ENCODE assay signal across 9 cellular contexts in genomic region chr4:4289055-4289454, GRCh38. TPM values are rescaled to one million over a fixed set of nuclear protein-coding genes. Genes with fewer than 3 reads are reported as not detected.
A peak's percentile ranks its signal among the peaks of the same experiment; 100 is the strongest.
DNase-seq lines count a peak whose midpoint lies in the region; ATAC-seq, FAIRE-seq and TF ChIP-seq lines count a peak whose summit lies in the region.
"Had no signal": no experiment of that assay in that cellular context is flagged by ENCODE, and none has a peak within 500 bp of the region (broad histone marks: within the 10 kb centered on the region; RNA-seq: fewer than 3 reads in every experiment).

No MANE protein-coding gene starts in this region.

- peak overlapping the region; percentile 86 for H3K4me2 ChIP-seq in DND-41 (ENCODE audit: insufficient read depth, low read length)
- H3K4me2 ChIP-seq in OCI-LY3 (ENCODE audit: low read length) = peak overlapping the region; percentile 96
- H3K4me2 ChIP-seq in osteoblast (ENCODE audit: insufficient read depth, low read length) = peak overlapping the region; percentile 86

- H3K27me3 ChIP-seq in DND-41 (ENCODE audit: insufficient read depth, low read length, poor library complexity) = no peaks in the 10 kb centered on the region
- H3K27me3 ChIP-seq in OCI-LY3 (ENCODE audit: low read depth, low read length) = no peaks in the 10 kb centered on the region
- H3K27me3 ChIP-seq in osteoblast (ENCODE audit: insufficient read depth, low read length) = no peaks in the 10 kb centered on the region

- H3K4me3 ChIP-seq in DND-41 (ENCODE audit: low read depth in 1 of 2, low read length in 2 of 2) (peak overlapping the region; percentile 73 to 86), OCI-LY3 (ENCODE audit: low read length) (peak overlapping the region; percentile 93), epithelial cell of esophagus (ENCODE audit: low read length) (peak overlapping the region; percentile 95), osteoblast (ENCODE audit: insufficient read depth, low read length) (peak overlapping the region; percentile 95)

- H3K27ac ChIP-seq in DND-41 (ENCODE audit: low read length) (peak overlapping the region; percentile 75), OCI-LY3 (ENCODE audit: low read length) (peak overlapping the region; percentile 39), osteoblast (ENCODE audit: low read depth, low read length) (peak overlapping the region; percentile 65)

- peaks cover 78% of the 10 kb centered on the region for H3K79me2 ChIP-seq in DND-41 (ENCODE audit: insufficient read depth, low read length)
- peaks cover 98% of the 10 kb centered on the region for H3K79me2 ChIP-seq in OCI-LY3 (ENCODE audit: low read length)
- peaks cover 81% of the 10 kb centered on the region for H3K79me2 ChIP-seq in osteoblast (ENCODE audit: insufficient read depth, low read length)

- H2AFZ ChIP-seq in DND-41 (ENCODE audit: low read depth, low read length) (no peak overlapping the region), OCI-LY3 (ENCODE audit: low read depth, low read length) (no peak overlapping the region), osteoblast (ENCODE audit: low read length) (peak overlapping the region; percentile 96)

- H3K9me3 ChIP-seq in DND-41 (ENCODE audit: insufficient read depth, low read length, severe bottlenecking) (no peaks in the 10 kb centered on the region), OCI-LY3 (ENCODE audit: insufficient read depth, low read length) (no peaks in the 10 kb centered on the region), osteoblast (ENCODE audit: low read depth, low read length) (no peaks in the 10 kb centered on the region)

- TF ChIP-seq CTCF in DND-41 (IDR thresholded peaks at IDR 0.05; ENCODE audit: borderline replicate concordance, extremely low read depth, low read length, poor library complexity, severe bottlenecking) (no peak), OCI-LY3 (IDR thresholded peaks at IDR 0.05; ENCODE audit: low read depth, low read length) (no peak), epithelial cell of esophagus (IDR thresholded peaks at IDR 0.05; ENCODE audit: insufficient read depth, low read depth, low read length, missing control alignments) (no peak), osteoblast (IDR thresholded peaks at IDR 0.05; ENCODE audit: extremely low read depth, low read depth, low read length) (no peak)

- no peak for DNase-seq in DND-41
- DNase-seq in epithelial cell of esophagus (ENCODE audit: low read depth) = peak; percentile 15
- DNase-seq in osteoblast (ENCODE audit: insufficient read length, low spot score, missing footprints) = peak; percentile 50
- DNase-seq in H54 (ENCODE audit: insufficient read length, low spot score) = no peak
- no peak for DNase-seq in DMS 273 treated with DMSO at 0.1 percent for 48 hours (lab: John Stamatoyannopoulos, UW)
- DNase-seq: SW 1271 had no signal

- H4K20me1 ChIP-seq in DND-41 (ENCODE audit: insufficient read depth, low read length) = peaks cover 16% of the 10 kb centered on the region; the same call in 1 of the 2 replicates
- H4K20me1 ChIP-seq in OCI-LY3 (ENCODE audit: insufficient read depth, low read length) = peaks cover 11% of the 10 kb centered on the region
- H4K20me1 ChIP-seq in osteoblast (ENCODE audit: insufficient read depth, low read length) = peaks cover 33% of the 10 kb centered on the region

- TF ChIP-seq POLR2A in H54 (IDR thresholded peaks at IDR 0.05; ENCODE audit: low read depth, low read length) = no peak

- peaks cover 26% of the 10 kb centered on the region for H3K36me3 ChIP-seq in DND-41 (ENCODE audit: insufficient read depth, low read length)
- peaks cover 38% of the 10 kb centered on the region for H3K36me3 ChIP-seq in OCI-LY3 (replicated peaks; ENCODE audit: low read depth, low read length)
- H3K36me3 ChIP-seq in osteoblast (ENCODE audit: insufficient read depth, low read length) = peaks cover 13% of the 10 kb centered on the region

- no peak for FAIRE-seq in H54 (lab: Jason Lieb, UNC)

- H3K4me1 ChIP-seq in DND-41 (ENCODE audit: insufficient read depth, low read length) (peaks cover 36% of the 10 kb centered on the region), OCI-LY3 (ENCODE audit: low read length) (peaks cover 21% of the 10 kb centered on the region), osteoblast (ENCODE audit: insufficient read depth, low read length) (peaks cover 18% of the 10 kb centered on the region)

- H3K9ac ChIP-seq in DND-41 (ENCODE audit: low read depth, low read length) (peak overlapping the region; percentile 70), OCI-LY3 (ENCODE audit: low read length) (peak overlapping the region; percentile 91)

- no peak for ATAC-seq in DND-41 (ENCODE audit: insufficient read depth, low read depth)
- no peak for ATAC-seq in GM19324 (IDR thresholded peaks at IDR 0.05; ENCODE audit: low FRiP score, unreplicated experiment)
- ATAC-seq in HG03045 (IDR thresholded peaks at IDR 0.05; ENCODE audit: unreplicated experiment) = no peak

RNA-seq across cellular contexts. Expression of gene LYAR, which starts 0.9 kb away (rescaled TPM):
- 3.5 and 4.0 TPM in 2 replicates for total RNA-seq in osteoblast

RNA-seq across cellular contexts. Expression of gene ZBTB49, which starts 1.0 kb away (rescaled TPM):
- total RNA-seq in osteoblast = 5.0 and 6.2 TPM in 2 replicates

RNA-seq across cellular contexts. Expression of gene TMEM128, which starts 41.0 kb away (rescaled TPM):
- total RNA-seq in osteoblast = 21.7 and 28.3 TPM in 2 replicates

Comparison
In these comparisons a context has a peak if more than half of its experiments do, and no peak if none do; other contexts are left out.
1. DNase-seq: peak in epithelial cell of esophagus (single experiment) and osteoblast (single experiment); none in DND-41 (single experiment), H54 (single experiment) and DMS 273 treated with DMSO at 0.1 percent for 48 hours (single experiment).
2. Peak in every context shown above with its lines, with median percentiles within 50 percentile points of each other: H3K27ac ChIP-seq, H3K4me2 ChIP-seq and H3K4me3 ChIP-seq.